9 cellular contexts compared by ENCODE assay signal in genomic region chr3:194069421-194070219, GRCh38.
DNase-seq lines count a peak whose midpoint lies in the region; TF ChIP-seq lines count a peak whose summit lies in the region.
"Had no signal": no experiment of that assay in that cellular context is flagged by ENCODE, and none has a peak within 500 bp of the region (broad histone marks: within the 10 kb centered on the region; RNA-seq: fewer than 3 reads in every experiment).

No MANE protein-coding gene starts in this region.

- peaks cover 78% of the 10 kb centered on the region for H3K27me3 Mint-ChIP-seq in activated naive CD4-positive, alpha-beta T cell treated with anti-CD3 and anti-CD28 coated beads, Interleukin-2, amount 10 ng/mL, durations not matched to agents 7 days and 5 days

- WGBS in spleen, 5 donors = 65 to 93% (median 80%) methylated on average over 12 of the region's 12 CpGs

- H3K27me3 ChIP-seq in stomach smooth muscle (ENCODE audit: control insufficient read depth in 1 of 2, insufficient read depth in 2 of 2, low read length in 2 of 2) (no peaks in the 10 kb centered on the region), spleen (replicated peaks in 1 of 7) (peaks cover 0 to 29% (median 0%) of the 10 kb centered on the region in 7 donors), BE2C (no peaks in the 10 kb centered on the region)

- H3K36me3 Mint-ChIP-seq in activated naive CD4-positive, alpha-beta T cell treated with anti-CD3 and anti-CD28 coated beads, Interleukin-2, amount 10 ng/mL, durations not matched to agents 7 days and 5 days = peaks cover 2% of the 10 kb centered on the region

- H3K9me3 Mint-ChIP-seq in activated naive CD4-positive, alpha-beta T cell treated with anti-CD3 and anti-CD28 coated beads, Interleukin-2, amount 10 ng/mL, durations not matched to agents 7 days and 5 days = peaks cover 11% of the 10 kb centered on the region

- H3K4me1 ChIP-seq in stomach smooth muscle (ENCODE audit: control insufficient read depth, insufficient read depth, low read length) = peaks cover 11% of the 10 kb centered on the region
- H3K4me1 ChIP-seq in spleen = peaks cover 6 to 30% (median 17%) of the 10 kb centered on the region in 6 donors
- H3K4me1 ChIP-seq in BE2C = no peaks in the 10 kb centered on the region

- H3K27ac ChIP-seq in stomach smooth muscle (ENCODE audit: low read length) (peak overlapping the region; percentile 49), spleen (no peak overlapping the region)

- no peak for DNase-seq in activated naive CD4-positive, alpha-beta T cell treated with anti-CD3 and anti-CD28 coated beads, Interleukin-2, amount 10 ng/mL, durations not matched to agents 7 days and 5 days
- DNase-seq in activated naive CD4-positive, alpha-beta T cell treated with anti-CD3 and anti-CD28 coated beads, Interleukin-2, amount 50 U/mL, for 16 hours = no peak
- DNase-seq in SKM-1 treated with dmso at 0.1 percent for 144 hours (lab: John Stamatoyannopoulos, UW; ENCODE audit: unreplicated experiment) = peak; percentile 41
- peak; percentile 66 for DNase-seq in fibroblast of pulmonary artery (ENCODE audit: low read depth)
- no peak for DNase-seq in spleen
- no peak for DNase-seq in BE2C
- DNase-seq in SHP77 (lab: John Stamatoyannopoulos, UW) = no peak
- DNase-seq: activated CD4-positive, alpha-beta T cell treated with anti-CD3 and anti-CD28 coated beads, Interleukin-2, amount 50 U/mL, for 1 hour had no signal

- TF ChIP-seq CTCF in fibroblast of pulmonary artery (IDR thresholded peaks at IDR 0.05; ENCODE audit: low read length, missing control alignments) = no peak
- no peak for TF ChIP-seq CTCF in spleen (IDR thresholded peaks at IDR 0.05 in 8 of 11, conservative IDR thresholded peaks at IDR 0.05 in 3 of 11)
- no peak for TF ChIP-seq CTCF in BE2C (IDR thresholded peaks at IDR 0.05; ENCODE audit: low read depth, low read length)

- H3K4me3 ChIP-seq in fibroblast of pulmonary artery (replicated peaks; ENCODE audit: low read depth, low read length) = no peak overlapping the region
- H3K4me3 ChIP-seq in stomach smooth muscle (ENCODE audit: low read length in 2 of 2) = no peak overlapping the region
- H3K4me3 ChIP-seq in spleen = no peak overlapping the region
- no peak overlapping the region for H3K4me3 ChIP-seq in BE2C (ENCODE audit: low read depth, low read length)

- intact Hi-C loops in spleen (cut with DNase I; ENCODE audit: low total_unique reads) = no loop called here

- H3K9me3 ChIP-seq in stomach smooth muscle (ENCODE audit: control insufficient read depth in 2 of 2, low read length in 2 of 2) = peaks cover 0 to 2% of the 10 kb centered on the region in 2 donors
- H3K9me3 ChIP-seq in spleen = peaks cover 0 to 13% (median 0%) of the 10 kb centered on the region in 8 donors
- H3K9me3 ChIP-seq in BE2C = no peaks in the 10 kb centered on the region

- no peak for TF ChIP-seq POLR2A in spleen (IDR thresholded peaks at IDR 0.05)

- H3K4me3 Mint-ChIP-seq in activated naive CD4-positive, alpha-beta T cell treated with anti-CD3 and anti-CD28 coated beads, Interleukin-2, amount 10 ng/mL, durations not matched to agents 7 days and 5 days = peak overlapping the region; percentile 59

- peaks cover 18% of the 10 kb centered on the region for H3K4me1 Mint-ChIP-seq in activated naive CD4-positive, alpha-beta T cell treated with anti-CD3 and anti-CD28 coated beads, Interleukin-2, amount 10 ng/mL, durations not matched to agents 7 days and 5 days

- no peak overlapping the region for H3K27ac Mint-ChIP-seq in activated naive CD4-positive, alpha-beta T cell treated with anti-CD3 and anti-CD28 coated beads, Interleukin-2, amount 10 ng/mL, durations not matched to agents 7 days and 5 days

- no peak overlapping the region for H3K9ac ChIP-seq in stomach smooth muscle (ENCODE audit: low read length in 2 of 2)

- H3K36me3 ChIP-seq in stomach smooth muscle (ENCODE audit: control insufficient read depth in 2 of 2, insufficient read depth in 2 of 2, low read length in 2 of 2) (no peaks in the 10 kb centered on the region), spleen (no peaks in the 10 kb centered on the region), BE2C (no peaks in the 10 kb centered on the region)

- CTCF ChIA-PET in activated naive CD4-positive, alpha-beta T cell treated with anti-CD3 and anti-CD28 coated beads, Interleukin-2, amount 10 ng/mL, durations not matched to agents 7 days and 5 days (lab: Charles Lee) = interaction anchor here (0.7 kb wide), 1 partner anchor 20 kb away, joined by 3 read pairs; no protein-coding TSS in a partner anchor

Comparison
In these comparisons a context has a peak if more than half of its experiments do, and no peak if none do; other contexts are left out.
1. DNase-seq: peak in SKM-1 treated with dmso at 0.1 percent for 144 hours (single experiment) and fibroblast of pulmonary artery (single experiment); none in activated naive CD4-positive, alpha-beta T cell treated with anti-CD3 and anti-CD28 coated beads, Interleukin-2, amount 10 ng/mL, durations not matched to agents 7 days and 5 days (single experiment), activated naive CD4-positive, alpha-beta T cell treated with anti-CD3 and anti-CD28 coated beads, Interleukin-2, amount 50 U/mL, for 16 hours (single experiment), spleen (single experiment), BE2C (single experiment) and SHP77 (0 of 2).